ENCODE assay signal across 32 cellular contexts in genomic region chr20:23101696-23102095, GRCh38. TPM values are rescaled to one million over a fixed set of nuclear protein-coding genes. Genes with fewer than 3 reads are reported as not detected.
"Had no signal": no experiment of that assay in that cellular context is flagged by ENCODE, and none has a peak within 500 bp of the region (broad histone marks: within the 10 kb centered on the region; RNA-seq: fewer than 3 reads in every experiment).

No MANE protein-coding gene starts in this region.

- H3K9me3 Mint-ChIP-seq: activated CD8-positive, alpha-beta T cell treated with anti-CD3 and anti-CD28 coated beads for 36 hours; activated naive CD4-positive, alpha-beta T cell treated with anti-CD3 and anti-CD28 coated beads for 36 hours; activated naive CD4-positive, alpha-beta T cell treated with anti-CD3 and anti-CD28 coated beads, Interleukin-2, amount 50 U/mL, for 72 hours; activated T-cell treated with anti-CD3 and anti-CD28 coated beads, Interleukin-2, amount 50 U/mL, for 24 hours; activated T-helper 1 cell treated with anti-CD3 and anti-CD28 coated beads, Interleukin-12 subunit alpha, Interleukin-12 subunit beta, Interleukin-2, Interleukin-4 antibody, amounts not matched to agents 30 ng/mL and 10 ng/mL and 1 ng/mL, durations not matched to agents 14 hours and 24 hours and 36 hours had no signal

- H3K4me3 ChIP-seq: adrenal gland, SJCRH30, SK-N-MC had no signal

- H3K27me3 Mint-ChIP-seq: activated CD8-positive, alpha-beta T cell treated with anti-CD3 and anti-CD28 coated beads for 36 hours; activated T-cell treated with anti-CD3 and anti-CD28 coated beads, Interleukin-2, amount 50 U/mL, for 24 hours had no signal

- H3K36me3 Mint-ChIP-seq: activated naive CD4-positive, alpha-beta T cell treated with anti-CD3 and anti-CD28 coated beads, Interleukin-2, amount 50 U/mL, for 72 hours; brain had no signal

- DNase-seq: activated CD4-positive, alpha-beta T cell treated with anti-CD3 and anti-CD28 coated beads for 1 hour; activated CD4-positive, alpha-beta T cell treated with anti-CD3 and anti-CD28 coated beads for 48 hours; activated CD4-positive, alpha-beta T cell treated with anti-CD3 and anti-CD28 coated beads, Interleukin-2, amount 50 U/mL, for 4 hours; activated CD4-positive, CD25-positive, alpha-beta regulatory T cell; activated CD8-positive, alpha-beta T cell treated with anti-CD3 and anti-CD28 coated beads for 36 hours; activated gamma-delta T cell treated with Interleukin-2 at 50 U/mL for 16 hours; activated naive CD4-positive, alpha-beta T cell treated with anti-CD3 and anti-CD28 coated beads for 36 hours; activated T-cell treated with anti-CD3 and anti-CD28 coated beads, Interleukin-2, amount 50 U/mL, for 24 hours; central memory CD4-positive, alpha-beta T cell; Karpas-422; KBM-7; MM.1S; NCI-H1092; NCI-H1436 treated with DMSO at 0.1 percent for 48 hours; NCI-H1694 treated with DMSO at 0.1 percent for 48 hours; NCI-H2029; NCI-H345; NCI-H524 treated with DMSO at 0.1 percent for 48 hours; SHP77; SJCRH30; T1000; WERI-Rb-1 had no signal

- H3K27ac Mint-ChIP-seq: activated CD8-positive, alpha-beta T cell treated with anti-CD3 and anti-CD28 coated beads for 36 hours; activated naive CD4-positive, alpha-beta T cell treated with anti-CD3 and anti-CD28 coated beads for 36 hours; activated naive CD4-positive, alpha-beta T cell treated with anti-CD3 and anti-CD28 coated beads, Interleukin-2, amount 50 U/mL, for 72 hours; activated T-cell treated with anti-CD3 and anti-CD28 coated beads, Interleukin-2, amount 50 U/mL, for 24 hours; activated T-helper 1 cell treated with anti-CD3 and anti-CD28 coated beads, Interleukin-12 subunit alpha, Interleukin-12 subunit beta, Interleukin-2, Interleukin-4 antibody, amounts not matched to agents 30 ng/mL and 10 ng/mL and 1 ng/mL, durations not matched to agents 14 hours and 24 hours and 36 hours had no signal

- H3K9me3 ChIP-seq: adrenal gland, SJCRH30 had no signal

- H3K4me3 Mint-ChIP-seq: activated CD8-positive, alpha-beta T cell treated with anti-CD3 and anti-CD28 coated beads for 36 hours; activated naive CD4-positive, alpha-beta T cell treated with anti-CD3 and anti-CD28 coated beads for 36 hours; activated T-cell treated with anti-CD3 and anti-CD28 coated beads, Interleukin-2, amount 50 U/mL, for 24 hours; activated T-helper 1 cell treated with anti-CD3 and anti-CD28 coated beads, Interleukin-12 subunit alpha, Interleukin-12 subunit beta, Interleukin-2, Interleukin-4 antibody, amounts not matched to agents 30 ng/mL and 10 ng/mL and 1 ng/mL, durations not matched to agents 14 hours and 24 hours and 36 hours; brain had no signal

- H3K27ac ChIP-seq: SJCRH30, SK-N-MC, WERI-Rb-1 had no signal

- FAIRE-seq: bronchial epithelial cell had no signal

- H3K36me3 ChIP-seq: adrenal gland, SJCRH30, WERI-Rb-1 had no signal

- H3K27me3 ChIP-seq: adrenal gland, SJCRH30 had no signal

RNA-seq across cellular contexts. Expression of gene CD93, which starts 15.6 kb away (rescaled TPM):
- total RNA-seq: NCI-H460, SJCRH30 had no signal

RNA-seq across cellular contexts. Expression of gene THBD, which starts 52.2 kb away (rescaled TPM):
- total RNA-seq: activated CD8-positive, alpha-beta memory T cell treated with anti-CD3 and anti-CD28 coated beads for 36 hours; activated CD8-positive, alpha-beta T cell treated with anti-CD3 and anti-CD28 coated beads for 36 hours; activated naive CD4-positive, alpha-beta T cell treated with anti-CD3 and anti-CD28 coated beads for 36 hours; activated naive CD4-positive, alpha-beta T cell treated with anti-CD3 and anti-CD28 coated beads, Interleukin-2, amount 50 U/mL, for 72 hours; activated T-helper 1 cell treated with anti-CD3 and anti-CD28 coated beads, Interleukin-12 subunit alpha, Interleukin-12 subunit beta, Interleukin-2, Interleukin-4 antibody, amounts not matched to agents 30 ng/mL and 10 ng/mL and 1 ng/mL, durations not matched to agents 14 hours and 24 hours and 36 hours; SJCRH30; T-helper 1 cell treated with Interleukin-12 subunit alpha and Interleukin-12 subunit beta and Interleukin-4 antibody, amounts not matched to agents 30 ng/mL and 1 ng/mL, for 36 hours; T-helper 2 cell treated with Interferon-gamma antibody and Interleukin-4, amounts not matched to agents 100 ng/mL and 5 ng/mL, for 36 hours had no signal
